ENCODE assay signal across 13 cellular contexts in genomic region chr2:19802088-19802806, GRCh38.
A peak's percentile ranks its signal among the peaks of the same experiment; 100 is the strongest.
DNase-seq lines count a peak whose midpoint lies in the region; ATAC-seq and TF ChIP-seq lines count a peak whose summit lies in the region.
"Had no signal": no experiment of that assay in that cellular context is flagged by ENCODE, and none has a peak within 500 bp of the region (broad histone marks: within the 10 kb centered on the region; RNA-seq: fewer than 3 reads in every experiment).

No MANE protein-coding gene starts in this region.

- no peak for ATAC-seq in HG02759 (IDR thresholded peaks at IDR 0.05; ENCODE audit: unreplicated experiment)

- no peaks in the 10 kb centered on the region for H3K9me3 Mint-ChIP-seq in osteocyte (ENCODE audit: unreplicated experiment)
- H3K9me3 Mint-ChIP-seq: neural crest cell had no signal

- H3K9ac ChIP-seq in MM.1S (ENCODE audit: low read length) = no peak overlapping the region

- in situ Hi-C loops in ACHN (cut with HindIII; ENCODE audit: low pct_ligation_motif_present, low pct_unique_long_range_greater_than_20kb, low sequenced_read_pairs) = no loop called here
- in situ Hi-C loops in GM13976 (cut with MboI; ENCODE audit: low sequenced_read_pairs, unreplicated experiment) = no loop called here

- peak overlapping the region; percentile 71 for H3K27ac Mint-ChIP-seq in osteocyte (ENCODE audit: unreplicated experiment)
- H3K27ac Mint-ChIP-seq: activated naive CD8-positive, alpha-beta T cell treated with anti-CD3 and anti-CD28 coated beads, Interleukin-2, amount 10 ng/mL, durations not matched to agents 7 days and 5 days; B cell had no signal

- H2AFZ ChIP-seq in MM.1S (ENCODE audit: low read length) = no peak overlapping the region

- no peak overlapping the region for H3K4me2 ChIP-seq in MM.1S (ENCODE audit: low read depth, low read length)

- no peak overlapping the region for H3K27ac ChIP-seq in MM.1S (ENCODE audit: low read length)

- TF ChIP-seq CTCF in choroid plexus epithelial cell (conservative IDR thresholded peaks at IDR 0.05; ENCODE audit: low read depth, low read length) (no peak), osteocyte (IDR thresholded peaks at IDR 0.05) (no peak), MM.1S (IDR thresholded peaks at IDR 0.05; ENCODE audit: low read length) (no peak), GM13976 (IDR thresholded peaks at IDR 0.05; ENCODE audit: borderline replicate concordance, control extremely low read depth, extremely low read depth, insufficient read depth, missing control alignments) (no peak)

- no peaks in the 10 kb centered on the region for H3K9me2 ChIP-seq in MM.1S (replicated peaks; ENCODE audit: insufficient read depth, low read length)

- H3K27me3 ChIP-seq in MM.1S (replicated peaks; ENCODE audit: insufficient read depth, low read length) = no peaks in the 10 kb centered on the region
- H3K27me3 ChIP-seq: SJSA1 had no signal

- peaks cover 2% of the 10 kb centered on the region for H3K36me3 Mint-ChIP-seq in osteocyte (ENCODE audit: unreplicated experiment)
- H3K36me3 Mint-ChIP-seq: activated naive CD8-positive, alpha-beta T cell treated with anti-CD3 and anti-CD28 coated beads, Interleukin-2, amount 10 ng/mL, durations not matched to agents 7 days and 5 days had no signal

- no peaks in the 10 kb centered on the region for H4K20me1 ChIP-seq in MM.1S (ENCODE audit: insufficient read depth, low read length)

- no peak for TF ChIP-seq RAD21 in Ishikawa (IDR thresholded peaks at IDR 0.05; ENCODE audit: low read depth)

- H3K4me3 ChIP-seq in choroid plexus epithelial cell (ENCODE audit: low read depth, low read length) (no peak overlapping the region), MM.1S (ENCODE audit: low read length) (no peak overlapping the region)
- H3K4me3 ChIP-seq: SJSA1 had no signal

- no peak overlapping the region for H3K4me3 Mint-ChIP-seq in osteocyte (ENCODE audit: unreplicated experiment)
- H3K4me3 Mint-ChIP-seq: activated naive CD8-positive, alpha-beta T cell treated with anti-CD3 and anti-CD28 coated beads, Interleukin-2, amount 10 ng/mL, durations not matched to agents 7 days and 5 days; B cell; neural crest cell had no signal

- H3K36me3 ChIP-seq in MM.1S (replicated peaks; ENCODE audit: insufficient read depth, low read length) = no peaks in the 10 kb centered on the region
- H3K36me3 ChIP-seq: SJSA1 had no signal

- no peak; the same call in 1 of the 2 replicates for TF ChIP-seq EP300 in Ishikawa (IDR thresholded peaks at IDR 0.05; ENCODE audit: borderline replicate concordance)

- peak; percentile 85 for DNase-seq in ACHN
- DNase-seq in choroid plexus epithelial cell (ENCODE audit: low read depth) = peak; percentile 61
- no peak for DNase-seq in osteocyte (ENCODE audit: extremely low spot score, unreplicated experiment)
- DNase-seq in MM.1S = no peak
- DNase-seq in NCI-H1105 (lab: John Stamatoyannopoulos, UW) = no peak
- no peak for DNase-seq in GM13976 (ENCODE audit: low spot score)
- DNase-seq: activated naive CD8-positive, alpha-beta T cell treated with anti-CD3 and anti-CD28 coated beads, Interleukin-2, amount 10 ng/mL, durations not matched to agents 7 days and 5 days; NCI-H1417 had no signal

- H3F3A ChIP-seq in MM.1S (ENCODE audit: insufficient read depth, low read length) = no peaks in the 10 kb centered on the region

- peaks cover 55% of the 10 kb centered on the region for H3K4me1 Mint-ChIP-seq in osteocyte (ENCODE audit: unreplicated experiment)
- H3K4me1 Mint-ChIP-seq: activated naive CD8-positive, alpha-beta T cell treated with anti-CD3 and anti-CD28 coated beads, Interleukin-2, amount 10 ng/mL, durations not matched to agents 7 days and 5 days; B cell; neural crest cell had no signal

- H3K27me3 Mint-ChIP-seq in osteocyte (ENCODE audit: unreplicated experiment) = no peaks in the 10 kb centered on the region
- H3K27me3 Mint-ChIP-seq: activated naive CD8-positive, alpha-beta T cell treated with anti-CD3 and anti-CD28 coated beads, Interleukin-2, amount 10 ng/mL, durations not matched to agents 7 days and 5 days had no signal

- H3K79me2 ChIP-seq in MM.1S (ENCODE audit: low read length) = no peaks in the 10 kb centered on the region

- H3K9me3 ChIP-seq in MM.1S (replicated peaks; ENCODE audit: insufficient read depth, low read length) = no peaks in the 10 kb centered on the region
- H3K9me3 ChIP-seq: SJSA1 had no signal

- no peaks in the 10 kb centered on the region for H3K4me1 ChIP-seq in MM.1S (ENCODE audit: low read length)

TF ChIP-seq in Ishikawa, 13 proteins besides CTCF, POLR2A, EP300 and RAD21:
- TF ChIP-seq FOXM1 (IDR thresholded peaks at IDR 0.05; ENCODE audit: borderline replicate concordance, low read depth) (no peak), TEAD4 (IDR thresholded peaks at IDR 0.05) (peak; percentile 56; the same call in 1 of the 2 replicates), CREB1 (IDR thresholded peaks at IDR 0.05; ENCODE audit: low read depth) (no peak), MAX (IDR thresholded peaks at IDR 0.05) (no peak)

Comparison
In these comparisons a context has a peak if more than half of its experiments do, and no peak if none do; other contexts are left out.
1. DNase-seq: peak in ACHN (single experiment) and choroid plexus epithelial cell (single experiment); none in osteocyte (single experiment), MM.1S (single experiment), NCI-H1105 (single experiment) and GM13976 (single experiment).